ENCODE assay signal across 35 cellular contexts in the genomic region with DNA sequence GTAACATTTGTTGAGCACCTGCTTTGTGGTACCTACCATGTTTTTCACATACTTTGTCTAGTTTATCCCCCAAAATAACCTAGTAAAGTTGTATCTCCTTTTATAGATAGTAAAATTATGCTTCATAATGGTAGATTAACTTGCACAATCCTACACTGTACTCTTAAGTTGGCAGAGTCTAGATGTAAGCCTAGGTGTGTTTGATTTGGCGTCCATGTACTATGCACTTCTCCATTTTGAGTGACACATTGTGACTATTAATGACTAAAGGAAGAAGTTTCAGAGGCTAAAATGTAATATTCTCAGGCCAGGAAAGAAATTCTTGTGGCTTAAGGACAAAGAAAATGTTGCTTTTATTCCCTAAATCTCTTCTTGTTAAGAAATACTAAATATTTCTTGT.
"Had no signal": no experiment of that assay in that cellular context is flagged by ENCODE, and none has a peak within 500 bp of the region (broad histone marks: within the 10 kb centered on the region; RNA-seq: fewer than 3 reads in every experiment).

No MANE protein-coding gene starts in this region.

- H3K4me1 Mint-ChIP-seq: activated B cell treated with CpG ODN at 0.5 μM for 24 hours; activated naive CD8-positive, alpha-beta T cell treated with anti-CD3 and anti-CD28 coated beads for 36 hours; activated T-helper 17 cell treated with anti-CD3 and anti-CD28 coated beads, Interleukin-2, amount 50 U/mL, for 72 hours had no signal

- H3K27me3 ChIP-seq: adrenal gland, body of pancreas, brain microvascular endothelial cell, breast epithelium had no signal

- H3K4me3 ChIP-seq: adrenal gland, body of pancreas, breast epithelium had no signal

- H3K36me3 ChIP-seq: adrenal gland, brain microvascular endothelial cell, breast epithelium had no signal

- H3K9me3 ChIP-seq: adrenal gland, body of pancreas had no signal

- H3K9me3 Mint-ChIP-seq: activated naive CD4-positive, alpha-beta T cell treated with anti-CD3 and anti-CD28 coated beads, Interleukin-2, amount 50 U/mL, for 72 hours; activated T-cell treated with anti-CD3 and anti-CD28 coated beads, Interleukin-2, amount 50 U/mL, for 4 hours; activated T-cell treated with anti-CD3 and anti-CD28 coated beads, Interleukin-2, amount 50 U/mL, for 72 hours; activated T-helper 1 cell treated with anti-CD3 and anti-CD28 coated beads, Interleukin-12 subunit alpha, Interleukin-12 subunit beta, Interleukin-2, Interleukin-4 antibody, amounts not matched to agents 30 ng/mL and 10 ng/mL and 1 ng/mL, durations not matched to agents 14 hours and 24 hours and 36 hours; activated T-helper 17 cell treated with anti-CD3 and anti-CD28 coated beads, Interleukin-2, amount 50 U/mL, for 72 hours had no signal

- H3K27ac ChIP-seq: adrenal gland, body of pancreas, brain microvascular endothelial cell, breast epithelium, VCaP had no signal

- DNase-seq: activated B cell treated with CpG ODN at 0.5 μM for 24 hours; activated CD4-positive, alpha-beta memory T cell treated with anti-CD3 and anti-CD28 coated beads for 36 hours; activated CD4-positive, alpha-beta T cell treated with anti-CD3 and anti-CD28 coated beads for 4 hours; activated CD4-positive, alpha-beta T cell treated with anti-CD3 and anti-CD28 coated beads, Interleukin-2, amount 10 ng/mL, durations not matched to agents 24 days and 14 days; activated CD4-positive, alpha-beta T cell treated with anti-CD3 and anti-CD28 coated beads, Interleukin-2, amount 50 U/mL, for 1 hour; activated CD4-positive, alpha-beta T cell treated with anti-CD3 and anti-CD28 coated beads, Interleukin-2, amount 50 U/mL, for 4 hours; activated CD4-positive, CD25-positive, alpha-beta regulatory T cell treated with anti-CD3 and anti-CD28 coated beads, Interleukin-2, amount 50 U/mL, for 72 hours; activated CD8-positive, alpha-beta memory T cell treated with anti-CD3 and anti-CD28 coated beads, Interleukin-2, amount 50 U/mL, for 4 hours; activated CD8-positive, alpha-beta T cell treated with anti-CD3 and anti-CD28 coated beads for 36 hours; activated effector memory CD4-positive, alpha-beta T cell treated with anti-CD3 and anti-CD28 coated beads, Interleukin-2, amount 50 U/mL, for 16 hours; activated gamma-delta T cell treated with Interleukin-2 at 50 U/mL for 16 hours; activated naive CD4-positive, alpha-beta T cell; activated naive CD4-positive, alpha-beta T cell treated with anti-CD3 and anti-CD28 coated beads for 36 hours; activated naive CD4-positive, alpha-beta T cell treated with anti-CD3 and anti-CD28 coated beads, Interleukin-2, amount 50 U/mL, for 16 hours; activated naive CD8-positive, alpha-beta T cell treated with anti-CD3 and anti-CD28 coated beads for 36 hours; activated T-cell treated with anti-CD3 and anti-CD28 coated beads for 4 hours; activated T-cell treated with anti-CD3 and anti-CD28 coated beads, Interleukin-2, amount 50 U/mL, for 1 hour; activated T-cell treated with anti-CD3 and anti-CD28 coated beads, Interleukin-2, amount 50 U/mL, for 4 hours; activated T-cell treated with anti-CD3 and anti-CD28 coated beads, Interleukin-2, amount 50 U/mL, for 72 hours; adrenal gland; amniotic stem cell; aorta; body of pancreas; brain microvascular endothelial cell; central memory CD4-positive, alpha-beta T cell; T-helper 9 cell had no signal

- H3K4me3 Mint-ChIP-seq: activated B cell treated with CpG ODN at 0.5 μM for 24 hours; activated CD4-positive, alpha-beta memory T cell treated with anti-CD3 and anti-CD28 coated beads for 36 hours; activated CD4-positive, alpha-beta T cell treated with anti-CD3 and anti-CD28 coated beads, Interleukin-2, amount 10 ng/mL, durations not matched to agents 24 days and 14 days; activated CD8-positive, alpha-beta T cell treated with anti-CD3 and anti-CD28 coated beads for 36 hours; activated naive CD4-positive, alpha-beta T cell treated with anti-CD3 and anti-CD28 coated beads for 36 hours; activated naive CD8-positive, alpha-beta T cell treated with anti-CD3 and anti-CD28 coated beads for 36 hours; activated T-cell treated with anti-CD3 and anti-CD28 coated beads, Interleukin-2, amount 50 U/mL, for 4 hours; activated T-cell treated with anti-CD3 and anti-CD28 coated beads, Interleukin-2, amount 50 U/mL, for 72 hours; activated T-helper 1 cell treated with anti-CD3 and anti-CD28 coated beads, Interleukin-12 subunit alpha, Interleukin-12 subunit beta, Interleukin-2, Interleukin-4 antibody, amounts not matched to agents 30 ng/mL and 10 ng/mL and 1 ng/mL, durations not matched to agents 14 hours and 24 hours and 36 hours; activated T-helper 17 cell treated with anti-CD3 and anti-CD28 coated beads, Interleukin-2, amount 50 U/mL, for 72 hours; T-helper 2 cell treated with Interferon-gamma antibody and Interleukin-4, amounts not matched to agents 5 μg/mL and 100 μg/mL, for 36 hours had no signal

- ATAC-seq: activated CD8-positive, alpha-beta T cell treated with anti-CD3 and anti-CD28 coated beads for 36 hours; activated naive CD4-positive, alpha-beta T cell treated with anti-CD3 and anti-CD28 coated beads, Interleukin-2, amount 50 U/mL, for 72 hours; activated T-cell treated with anti-CD3 and anti-CD28 coated beads, Interleukin-2, amount 50 U/mL, for 4 hours; activated T-cell treated with anti-CD3 and anti-CD28 coated beads, Interleukin-2, amount 50 U/mL, for 72 hours; activated T-helper 17 cell treated with anti-CD3 and anti-CD28 coated beads, Interleukin-2, amount 50 U/mL, for 72 hours; body of pancreas had no signal

- H3K4me1 ChIP-seq: body of pancreas, breast epithelium had no signal

- FAIRE-seq: astrocyte, colon, TTC549 had no signal

- H3K27ac Mint-ChIP-seq: activated B cell treated with CpG ODN at 0.5 μM for 24 hours; activated CD4-positive, alpha-beta memory T cell treated with anti-CD3 and anti-CD28 coated beads for 36 hours; activated CD4-positive, alpha-beta T cell treated with anti-CD3 and anti-CD28 coated beads, Interleukin-2, amount 10 ng/mL, durations not matched to agents 24 days and 14 days; activated CD8-positive, alpha-beta T cell treated with anti-CD3 and anti-CD28 coated beads for 36 hours; activated naive CD4-positive, alpha-beta T cell treated with anti-CD3 and anti-CD28 coated beads for 36 hours; activated naive CD4-positive, alpha-beta T cell treated with anti-CD3 and anti-CD28 coated beads, Interleukin-2, amount 50 U/mL, for 72 hours; activated naive CD8-positive, alpha-beta T cell treated with anti-CD3 and anti-CD28 coated beads for 36 hours; activated T-cell treated with anti-CD3 and anti-CD28 coated beads, Interleukin-2, amount 50 U/mL, for 72 hours; activated T-helper 1 cell treated with anti-CD3 and anti-CD28 coated beads, Interleukin-12 subunit alpha, Interleukin-12 subunit beta, Interleukin-2, Interleukin-4 antibody, amounts not matched to agents 30 ng/mL and 10 ng/mL and 1 ng/mL, durations not matched to agents 14 hours and 24 hours and 36 hours; activated T-helper 17 cell treated with anti-CD3 and anti-CD28 coated beads, Interleukin-2, amount 50 U/mL, for 72 hours; T-helper 2 cell treated with Interferon-gamma antibody and Interleukin-4, amounts not matched to agents 5 μg/mL and 100 μg/mL, for 36 hours had no signal

- H3K27me3 Mint-ChIP-seq: activated B cell treated with CpG ODN at 0.5 μM for 24 hours; activated CD4-positive, alpha-beta memory T cell treated with anti-CD3 and anti-CD28 coated beads for 36 hours; activated CD4-positive, alpha-beta T cell treated with anti-CD3 and anti-CD28 coated beads, Interleukin-2, amount 10 ng/mL, durations not matched to agents 24 days and 14 days; activated CD8-positive, alpha-beta T cell treated with anti-CD3 and anti-CD28 coated beads for 36 hours; activated naive CD8-positive, alpha-beta T cell treated with anti-CD3 and anti-CD28 coated beads for 36 hours; activated T-helper 17 cell treated with anti-CD3 and anti-CD28 coated beads, Interleukin-2, amount 50 U/mL, for 72 hours had no signal
